Comparison of ENCODE assay signal across 8 cellular contexts in genomic region chr3:66500575-66501482, GRCh38. TPM values are rescaled to one million over a fixed set of nuclear protein-coding genes. Genes with fewer than 3 reads are reported as not detected.
DNase-seq lines count a peak whose midpoint lies in the region; ATAC-seq, FAIRE-seq and TF ChIP-seq lines count a peak whose summit lies in the region.

A gene with protein sequence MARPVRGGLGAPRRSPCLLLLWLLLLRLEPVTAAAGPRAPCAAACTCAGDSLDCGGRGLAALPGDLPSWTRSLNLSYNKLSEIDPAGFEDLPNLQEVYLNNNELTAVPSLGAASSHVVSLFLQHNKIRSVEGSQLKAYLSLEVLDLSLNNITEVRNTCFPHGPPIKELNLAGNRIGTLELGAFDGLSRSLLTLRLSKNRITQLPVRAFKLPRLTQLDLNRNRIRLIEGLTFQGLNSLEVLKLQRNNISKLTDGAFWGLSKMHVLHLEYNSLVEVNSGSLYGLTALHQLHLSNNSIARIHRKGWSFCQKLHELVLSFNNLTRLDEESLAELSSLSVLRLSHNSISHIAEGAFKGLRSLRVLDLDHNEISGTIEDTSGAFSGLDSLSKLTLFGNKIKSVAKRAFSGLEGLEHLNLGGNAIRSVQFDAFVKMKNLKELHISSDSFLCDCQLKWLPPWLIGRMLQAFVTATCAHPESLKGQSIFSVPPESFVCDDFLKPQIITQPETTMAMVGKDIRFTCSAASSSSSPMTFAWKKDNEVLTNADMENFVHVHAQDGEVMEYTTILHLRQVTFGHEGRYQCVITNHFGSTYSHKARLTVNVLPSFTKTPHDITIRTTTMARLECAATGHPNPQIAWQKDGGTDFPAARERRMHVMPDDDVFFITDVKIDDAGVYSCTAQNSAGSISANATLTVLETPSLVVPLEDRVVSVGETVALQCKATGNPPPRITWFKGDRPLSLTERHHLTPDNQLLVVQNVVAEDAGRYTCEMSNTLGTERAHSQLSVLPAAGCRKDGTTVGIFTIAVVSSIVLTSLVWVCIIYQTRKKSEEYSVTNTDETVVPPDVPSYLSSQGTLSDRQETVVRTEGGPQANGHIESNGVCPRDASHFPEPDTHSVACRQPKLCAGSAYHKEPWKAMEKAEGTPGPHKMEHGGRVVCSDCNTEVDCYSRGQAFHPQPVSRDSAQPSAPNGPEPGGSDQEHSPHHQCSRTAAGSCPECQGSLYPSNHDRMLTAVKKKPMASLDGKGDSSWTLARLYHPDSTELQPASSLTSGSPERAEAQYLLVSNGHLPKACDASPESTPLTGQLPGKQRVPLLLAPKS (minus strand): TSS chr3:66501022. CDS start chr3:66500407, 615 bp downstream.

- H4K20me1 ChIP-seq in smooth muscle cell (ENCODE audit: low read depth) = peaks cover 36% of the 10 kb centered on the region

- H3K9me3 ChIP-seq in A549 (no peaks in the 10 kb centered on the region), smooth muscle cell (replicated peaks; ENCODE audit: low read depth) (no peaks in the 10 kb centered on the region)

- H3K27me3 ChIP-seq in bronchial epithelial cell (ENCODE audit: control insufficient read depth, insufficient read depth, low read length) (no peaks in the 10 kb centered on the region), smooth muscle cell (ENCODE audit: low read depth) (peaks cover 29% of the 10 kb centered on the region)

- peaks cover 3% of the 10 kb centered on the region for H3K36me3 Mint-ChIP-seq in WTC11

- peaks cover 37% of the 10 kb centered on the region for H3K79me2 ChIP-seq in smooth muscle cell (ENCODE audit: low read depth)

- H3F3A ChIP-seq in smooth muscle cell (ENCODE audit: low read depth) = no peaks in the 10 kb centered on the region

- H2AFZ ChIP-seq in smooth muscle cell (ENCODE audit: low read depth) = peak within 1 kb of the TSS; percentile 63

- peak within 1 kb of the TSS; percentile 78 to 90 for H3K27ac ChIP-seq in A549
- H3K27ac ChIP-seq in smooth muscle cell (ENCODE audit: low read depth) = peak within 1 kb of the TSS; percentile 18

- FAIRE-seq in A549 (lab: Jason Lieb, UNC) = no peak
- no peak for FAIRE-seq in bronchial epithelial cell (lab: Jason Lieb, UNC)

- ATAC-seq in A549 (peak; percentile 97 to 99), GM18868 (IDR thresholded peaks at IDR 0.05; ENCODE audit: unreplicated experiment) (peak; percentile 95), HG03103 (IDR thresholded peaks at IDR 0.05; ENCODE audit: low read depth, unreplicated experiment) (peak; percentile 96), WTC11 (peak; percentile 96)

- TF ChIP-seq RAD21 in A549 (conservative IDR thresholded peaks at IDR 0.05 in 1 of 2, IDR thresholded peaks at IDR 0.05 in 1 of 2) = no peak; a peak in 1 of 5 replicates

- TF ChIP-seq POLR2A in A549 (IDR thresholded peaks at IDR 0.05; ENCODE audit: low read length) = peak; percentile 34; the same call in 1 of the 2 replicates

- WGBS in A549 (ENCODE audit: missing lambda C conversion rate) = 0% methylated on average over 10 of the region's 109 CpGs
- 1% methylated on average over 84 of the region's 109 CpGs for WGBS in smooth muscle cell (ENCODE audit: low lambda C conversion rate)

- no peak for TF ChIP-seq EP300 in A549 (IDR thresholded peaks at IDR 0.05)

- H3K27ac Mint-ChIP-seq in WTC11 = peak within 1 kb of the TSS; percentile 93

- DNase-seq in A549 (ENCODE audit: low read depth in 1 of 2, low spot score in 1 of 2) (peak; percentile 84 to 95), NCI-H2196 (lab: John Stamatoyannopoulos, UW; ENCODE audit: unreplicated experiment) (peak; percentile 91), WTC11 (ENCODE audit: low spot score) (peak; percentile 100), bronchial epithelial cell (ENCODE audit: low read depth) (peak; percentile 91), iPS-NIHi7 (ENCODE audit: extremely low spot score) (peak; percentile 98), smooth muscle cell (lab: John Stamatoyannopoulos, UW; ENCODE audit: unreplicated experiment) (peak; percentile 94)

- peak within 1 kb of the TSS; percentile 51 for H3K9ac ChIP-seq in smooth muscle cell (ENCODE audit: low read depth)

- peak within 1 kb of the TSS; percentile 99 for H3K4me2 ChIP-seq in A549
- H3K4me2 ChIP-seq in smooth muscle cell = peak within 1 kb of the TSS; percentile 93

- no peaks in the 10 kb centered on the region for H3K9me3 Mint-ChIP-seq in WTC11

- H3K4me1 Mint-ChIP-seq in WTC11 = peaks cover 71% of the 10 kb centered on the region

- H3K36me3 ChIP-seq in bronchial epithelial cell (ENCODE audit: control insufficient read depth, insufficient read depth, low read length) (no peaks in the 10 kb centered on the region), smooth muscle cell (ENCODE audit: low read depth) (no peaks in the 10 kb centered on the region)

- POLR2A ChIA-PET in A549 (lab: Yijun Ruan, JAX) (no interaction called here), WTC11 (lab: Charles Lee) (no interaction called here)

- H3K4me3 Mint-ChIP-seq in WTC11 = peak within 1 kb of the TSS; percentile 95

- H3K27me3 Mint-ChIP-seq in WTC11 (ENCODE audit: low read depth) = no peaks in the 10 kb centered on the region

- H3K4me1 ChIP-seq in A549 = peaks cover 29% of the 10 kb centered on the region
- H3K4me1 ChIP-seq in smooth muscle cell (ENCODE audit: low read depth) = peaks cover 36% of the 10 kb centered on the region

- TF ChIP-seq CTCF in A549 (IDR thresholded peaks at IDR 0.05) (no peak), WTC11 (IDR thresholded peaks at IDR 0.05) (no peak), bronchial epithelial cell (IDR thresholded peaks at IDR 0.05; ENCODE audit: insufficient read depth, low read length, severe bottlenecking) (peak; percentile 5), smooth muscle cell (IDR thresholded peaks at IDR 0.05; ENCODE audit: borderline replicate concordance, insufficient read depth, poor library complexity, severe bottlenecking) (no peak)

- CTCF ChIA-PET in A549 (lab: Yijun Ruan, JAX) = no interaction called here
- CTCF ChIA-PET in WTC11 (lab: Charles Lee) = no interaction called here

- H3K4me3 ChIP-seq in A549 (peak within 1 kb of the TSS; percentile 96), bronchial epithelial cell (ENCODE audit: low read depth, low read length) (peak within 1 kb of the TSS; percentile 64), smooth muscle cell (peak within 1 kb of the TSS; percentile 82)

TF ChIP-seq in A549, 52 proteins besides CTCF, POLR2A, EP300 and RAD21:
- TF ChIP-seq E2F6 (IDR thresholded peaks at IDR 0.05; ENCODE audit: borderline replicate concordance, low read depth) = peak; percentile 89
- no peak for TF ChIP-seq MAFK (IDR thresholded peaks at IDR 0.05; ENCODE audit: partially characterized antibody)
- no peak for TF ChIP-seq TFCP2L1 (CRISPR knock-in tag; IDR thresholded peaks at IDR 0.05)
- TF ChIP-seq, protein P1, sequence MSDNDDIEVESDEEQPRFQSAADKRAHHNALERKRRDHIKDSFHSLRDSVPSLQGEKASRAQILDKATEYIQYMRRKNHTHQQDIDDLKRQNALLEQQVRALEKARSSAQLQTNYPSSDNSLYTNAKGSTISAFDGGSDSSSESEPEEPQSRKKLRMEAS (IDR thresholded peaks at IDR 0.05) = peak; percentile 78

TF ChIP-seq in WTC11, 78 proteins besides CTCF, POLR2A, EP300 and RAD21 (continues in another document):
- TF ChIP-seq SOX15 (CRISPR knock-in tag; IDR thresholded peaks at IDR 0.05) (no peak), EMX1 (CRISPR knock-in tag; IDR thresholded peaks at IDR 0.05) (no peak), MYBL2 (CRISPR knock-in tag; IDR thresholded peaks at IDR 0.05) (no peak), FOXP1 (CRISPR knock-in tag; IDR thresholded peaks at IDR 0.05; ENCODE audit: borderline replicate concordance) (no peak)
- TF ChIP-seq, protein P2, sequence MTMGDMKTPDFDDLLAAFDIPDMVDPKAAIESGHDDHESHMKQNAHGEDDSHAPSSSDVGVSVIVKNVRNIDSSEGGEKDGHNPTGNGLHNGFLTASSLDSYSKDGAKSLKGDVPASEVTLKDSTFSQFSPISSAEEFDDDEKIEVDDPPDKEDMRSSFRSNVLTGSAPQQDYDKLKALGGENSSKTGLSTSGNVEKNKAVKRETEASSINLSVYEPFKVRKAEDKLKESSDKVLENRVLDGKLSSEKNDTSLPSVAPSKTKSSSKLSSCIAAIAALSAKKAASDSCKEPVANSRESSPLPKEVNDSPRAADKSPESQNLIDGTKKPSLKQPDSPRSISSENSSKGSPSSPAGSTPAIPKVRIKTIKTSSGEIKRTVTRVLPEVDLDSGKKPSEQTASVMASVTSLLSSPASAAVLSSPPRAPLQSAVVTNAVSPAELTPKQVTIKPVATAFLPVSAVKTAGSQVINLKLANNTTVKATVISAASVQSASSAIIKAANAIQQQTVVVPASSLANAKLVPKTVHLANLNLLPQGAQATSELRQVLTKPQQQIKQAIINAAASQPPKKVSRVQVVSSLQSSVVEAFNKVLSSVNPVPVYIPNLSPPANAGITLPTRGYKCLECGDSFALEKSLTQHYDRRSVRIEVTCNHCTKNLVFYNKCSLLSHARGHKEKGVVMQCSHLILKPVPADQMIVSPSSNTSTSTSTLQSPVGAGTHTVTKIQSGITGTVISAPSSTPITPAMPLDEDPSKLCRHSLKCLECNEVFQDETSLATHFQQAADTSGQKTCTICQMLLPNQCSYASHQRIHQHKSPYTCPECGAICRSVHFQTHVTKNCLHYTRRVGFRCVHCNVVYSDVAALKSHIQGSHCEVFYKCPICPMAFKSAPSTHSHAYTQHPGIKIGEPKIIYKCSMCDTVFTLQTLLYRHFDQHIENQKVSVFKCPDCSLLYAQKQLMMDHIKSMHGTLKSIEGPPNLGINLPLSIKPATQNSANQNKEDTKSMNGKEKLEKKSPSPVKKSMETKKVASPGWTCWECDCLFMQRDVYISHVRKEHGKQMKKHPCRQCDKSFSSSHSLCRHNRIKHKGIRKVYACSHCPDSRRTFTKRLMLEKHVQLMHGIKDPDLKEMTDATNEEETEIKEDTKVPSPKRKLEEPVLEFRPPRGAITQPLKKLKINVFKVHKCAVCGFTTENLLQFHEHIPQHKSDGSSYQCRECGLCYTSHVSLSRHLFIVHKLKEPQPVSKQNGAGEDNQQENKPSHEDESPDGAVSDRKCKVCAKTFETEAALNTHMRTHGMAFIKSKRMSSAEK (CRISPR knock-in tag; IDR thresholded peaks at IDR 0.05; ENCODE audit: borderline replicate concordance) = no peak

RNA-seq across cellular contexts. Expression of the gene that starts here (rescaled TPM):
- 6.2 and 11.2 TPM in 2 replicates for polyA plus RNA-seq in A549 (2011; rRNA removed)
- 3.8 and 5.4 TPM in 2 replicates for polyA plus RNA-seq in A549 (2012; cell fraction: cytosol; rRNA removed)
- polyA plus RNA-seq in A549 (2012; cell fraction: nucleus; rRNA removed) = 8.5 and 8.8 TPM in 2 replicates
- polyA plus RNA-seq in A549 (2017; fragmentation: RNase III; extraction: RNeasy Plus Mini Kit Qiagen cat#74134 plus additional on column Dnase treatment) = 1.8 to 2.9 TPM (median 2.6 TPM) in 3 replicates
- 18.4 and 19.3 TPM in 2 replicates for polyA minus RNA-seq in A549 (2011; rRNA and poly(A)+ RNA removed)
- 105 to 109 TPM (median 108 TPM) in 3 replicates for total RNA-seq in WTC11 (2021)
- 11.6 and 30.9 TPM in 2 replicates for total RNA-seq in bronchial epithelial cell
- total RNA-seq in smooth muscle cell = 26.5 and 28.1 TPM in 2 replicates
- polyA plus RNA-seq in smooth muscle cell = 22.9 and 31.3 TPM in 2 replicates

Comparison
In these comparisons a context has a peak if more than half of its experiments do, and no peak if none do; other contexts are left out.
1. Peak in every context shown above with its lines: DNase-seq, ATAC-seq, H3K4me3 ChIP-seq and H3K27ac ChIP-seq.